ENCODE assay signal across 8 cellular contexts in genomic region chr1:158121604-158122254, GRCh38.
A peak's percentile ranks its signal among the peaks of the same experiment; 100 is the strongest.
DNase-seq lines count a peak whose midpoint lies in the region; ATAC-seq and TF ChIP-seq lines count a peak whose summit lies in the region.

No MANE protein-coding gene starts in this region.

- H3K27ac Mint-ChIP-seq in stimulated activated naive B cell treated with anti-CD40 and anti-IgM and Interleukin-4, amounts not matched to agents 10 μg/mL and 1 μg/mL and 100 μg/mL, for 72 hours: no peak overlapping the region

- no peak overlapping the region for H3K4me2 ChIP-seq in KMS-11

- no peaks in the 10 kb centered on the region for H3K9me3 Mint-ChIP-seq in stimulated activated naive B cell treated with anti-CD40 and anti-IgM and Interleukin-4, amounts not matched to agents 10 μg/mL and 1 μg/mL and 100 μg/mL, for 72 hours

- no peak overlapping the region for H3K4me3 ChIP-seq in KMS-11 (IDR thresholded peaks at IDR 0.05; ENCODE audit: insufficient read depth, low read depth, low read length)

- H3K9ac ChIP-seq in KMS-11: no peak overlapping the region

- H3K79me2 ChIP-seq in KMS-11 (ENCODE audit: insufficient read depth, low read depth): no peaks in the 10 kb centered on the region

- peaks cover 30% of the 10 kb centered on the region for H3K27me3 ChIP-seq in KMS-11 (ENCODE audit: insufficient read depth, low read depth)

- no peak overlapping the region for H3K4me3 Mint-ChIP-seq in stimulated activated naive B cell treated with anti-CD40 and anti-IgM and Interleukin-4, amounts not matched to agents 10 μg/mL and 1 μg/mL and 100 μg/mL, for 72 hours

- no peaks in the 10 kb centered on the region for H4K20me1 ChIP-seq in KMS-11 (ENCODE audit: insufficient read depth)

- peaks cover 14 to 32% of the 10 kb centered on the region in 2 donors for H3K4me1 Mint-ChIP-seq in stimulated activated naive B cell treated with anti-CD40 and anti-IgM and Interleukin-4, amounts not matched to agents 10 μg/mL and 1 μg/mL and 100 μg/mL, for 72 hours

- ATAC-seq in stimulated activated naive B cell treated with anti-CD40 and anti-IgM and Interleukin-4, amounts not matched to agents 10 μg/mL and 1 μg/mL and 100 μg/mL, for 72 hours (replicated peaks): peak; percentile 70 to 72

- H3K36me3 Mint-ChIP-seq in stimulated activated naive B cell treated with anti-CD40 and anti-IgM and Interleukin-4, amounts not matched to agents 10 μg/mL and 1 μg/mL and 100 μg/mL, for 72 hours: no peaks in the 10 kb centered on the region

- DNase-seq in NOMO-1 treated with DMSO at 0.1 percent for 48 hours (lab: John Stamatoyannopoulos, UW; ENCODE audit: unreplicated experiment) (peak; percentile 30), NOMO-1 treated with dmso at 0.1 percent for 144 hours (lab: John Stamatoyannopoulos, UW; ENCODE audit: unreplicated experiment) (no peak), T1000 (lab: John Stamatoyannopoulos, UW) (peak; percentile 25), germinal center (ENCODE audit: low spot score) (peak; percentile 65), DMS79 treated with DMSO at 0.1 percent for 48 hours (lab: John Stamatoyannopoulos, UW) (no peak), NK-92 (lab: John Stamatoyannopoulos, UW; ENCODE audit: unreplicated experiment) (no peak)
- peak; percentile 42 for DNase-seq in stimulated activated naive B cell treated with anti-CD40 and anti-IgM and Interleukin-4, amounts not matched to agents 10 μg/mL and 1 μg/mL and 100 μg/mL, for 72 hours

- no peak overlapping the region for H2AFZ ChIP-seq in KMS-11 (ENCODE audit: low read depth)

- peaks cover 37% of the 10 kb centered on the region for H3K4me1 ChIP-seq in KMS-11 (ENCODE audit: low read depth, poor library complexity, severe bottlenecking)

- H3K36me3 ChIP-seq in KMS-11 (ENCODE audit: insufficient read depth): no peaks in the 10 kb centered on the region

- no peak overlapping the region for H3K27ac ChIP-seq in KMS-11

- peaks cover 29 to 50% of the 10 kb centered on the region in 2 donors for H3K27me3 Mint-ChIP-seq in stimulated activated naive B cell treated with anti-CD40 and anti-IgM and Interleukin-4, amounts not matched to agents 10 μg/mL and 1 μg/mL and 100 μg/mL, for 72 hours

- peak; percentile 88 for TF ChIP-seq CTCF in KMS-11 (conservative IDR thresholded peaks at IDR 0.05; ENCODE audit: low read depth, low read length)

Comparison
In these comparisons a context has a peak if more than half of its experiments do, and no peak if none do; other contexts are left out.
1. DNase-seq: peak in NOMO-1 treated with DMSO at 0.1 percent for 48 hours (single experiment), T1000 (single experiment), germinal center (single experiment) and stimulated activated naive B cell treated with anti-CD40 and anti-IgM and Interleukin-4, amounts not matched to agents 10 μg/mL and 1 μg/mL and 100 μg/mL, for 72 hours (single experiment); none in NOMO-1 treated with dmso at 0.1 percent for 144 hours (single experiment), DMS79 treated with DMSO at 0.1 percent for 48 hours (single experiment) and NK-92 (single experiment).